In genomic region chr1:150548632-150549495, GRCh38 we compare ENCODE assay signal across 8 cellular contexts. TPM values are rescaled to one million over a fixed set of nuclear protein-coding genes. Genes with fewer than 3 reads are reported as not detected.
A peak's percentile ranks its signal among the peaks of the same experiment; 100 is the strongest.
DNase-seq lines count a peak whose midpoint lies in the region; TF ChIP-seq lines count a peak whose summit lies in the region.

Gene ADAMTSL4 (plus strand): TSS chr1:150549408. CDS start chr1:150552289, 2,881 bp downstream.

- peak within 1 kb of the TSS; percentile 69 to 74 (median 70) for H3K4me3 ChIP-seq in esophagus muscularis mucosa
- peak within 1 kb of the TSS; percentile 25 for H3K4me3 ChIP-seq in mucosa of stomach (ENCODE audit: low read length)

- no peak for TF ChIP-seq EP300 in esophagus muscularis mucosa (IDR thresholded peaks at IDR 0.05)

- intact Hi-C loops in esophagus muscularis mucosa (cut with DNase I), result no loop called here

- H3K27me3 ChIP-seq in esophagus muscularis mucosa, result no peaks in the 10 kb centered on the region
- peaks cover 25% of the 10 kb centered on the region for H3K27me3 ChIP-seq in mucosa of stomach (ENCODE audit: control insufficient read depth, insufficient read depth, low read length)

- WGBS in esophagus muscularis mucosa, result 0% methylated on average over 26 of the region's 91 CpGs

- peak within 1 kb of the TSS; percentile 65 for H3K9ac ChIP-seq in mucosa of stomach (ENCODE audit: low read length)

- TF ChIP-seq CTCF in C4-2B (conservative IDR thresholded peaks at IDR 0.05) (no peak; the same call in 1 of the 2 replicates), esophagus muscularis mucosa (IDR thresholded peaks at IDR 0.05) (peak in 2 of 3 experiments; percentile 14 to 38)

- no peaks in the 10 kb centered on the region for H3K9me3 ChIP-seq in esophagus muscularis mucosa
- no peaks in the 10 kb centered on the region for H3K9me3 ChIP-seq in mucosa of stomach (ENCODE audit: control insufficient read depth, low read length)

- TF ChIP-seq POLR2A in esophagus muscularis mucosa (IDR thresholded peaks at IDR 0.05; ENCODE audit: low read depth), result peak; percentile 21

- H3K4me1 ChIP-seq in esophagus muscularis mucosa (peaks cover 27 to 58% (median 57%) of the 10 kb centered on the region in 4 donors), mucosa of stomach (ENCODE audit: control insufficient read depth, insufficient read depth, low read length) (peaks cover 30% of the 10 kb centered on the region)

- DNase-seq in GM19238 (ENCODE audit: insufficient read length, low spot score) (peak; percentile 66), NCI-H1105 treated with DMSO at 0.1 percent for 48 hours (lab: John Stamatoyannopoulos, UW) (peak; percentile 33), esophagus muscularis mucosa (ENCODE audit: extremely low spot score) (no peak), cortex of kidney (lab: John Stamatoyannopoulos, UW) (no peak)
- peak; percentile 54 for DNase-seq in activated CD4-positive, CD25-positive, alpha-beta regulatory T cell treated with anti-CD3 and anti-CD28 coated beads, Interleukin-2, amount 50 U/mL, for 72 hours
- no peak for DNase-seq in NK-92 treated with Interleukin-12 subunit alpha and Interleukin-12 subunit beta, amount 100 ng/mL, for 24 hours (lab: John Stamatoyannopoulos, UW)

- H3K27ac ChIP-seq in C4-2B, result peak within 1 kb of the TSS; percentile 72
- H3K27ac ChIP-seq in esophagus muscularis mucosa (replicated peaks in 1 of 4), result peak within 1 kb of the TSS; percentile 91 to 96 (median 94)

- peaks cover 0 to 1% (median 0%) of the 10 kb centered on the region in 4 donors for H3K36me3 ChIP-seq in esophagus muscularis mucosa
- H3K36me3 ChIP-seq in mucosa of stomach (ENCODE audit: control insufficient read depth, insufficient read depth, low read length), result no peaks in the 10 kb centered on the region

RNA-seq across cellular contexts. Expression of gene ADAMTSL4, which starts in this region (rescaled TPM):
- 10 to 100 TPM; 33.6 to 86.1 (median 48.2) TPM for total RNA-seq in esophagus muscularis mucosa

Comparison
In these comparisons a context has a peak if more than half of its experiments do, and no peak if none do; other contexts are left out.
1. DNase-seq: peak in GM19238 (single experiment), NCI-H1105 treated with DMSO at 0.1 percent for 48 hours (single experiment) and activated CD4-positive, CD25-positive, alpha-beta regulatory T cell treated with anti-CD3 and anti-CD28 coated beads, Interleukin-2, amount 50 U/mL, for 72 hours (single experiment); none in esophagus muscularis mucosa (single experiment), NK-92 treated with Interleukin-12 subunit alpha and Interleukin-12 subunit beta, amount 100 ng/mL, for 24 hours (single experiment) and cortex of kidney (single experiment).